ENCODE assay signal across 9 cellular contexts in genomic region chr17:44878627-44879221, GRCh38. TPM values are rescaled to one million over a fixed set of nuclear protein-coding genes. Genes with fewer than 3 reads are reported as not detected.
DNase-seq lines count a peak whose midpoint lies in the region; TF ChIP-seq lines count a peak whose summit lies in the region.
"Had no signal": no experiment of that assay in that cellular context is flagged by ENCODE, and none has a peak within 500 bp of the region (broad histone marks: within the 10 kb centered on the region; RNA-seq: fewer than 3 reads in every experiment).

No MANE protein-coding gene starts in this region.

- peak; percentile 29 for DNase-seq in NCI-H1436 (lab: John Stamatoyannopoulos, UW)
- DNase-seq in NCI-H1436 treated with DMSO at 0.1 percent for 48 hours (lab: John Stamatoyannopoulos, UW), result no peak
- no peak for DNase-seq in HFF-Myc (ENCODE audit: extremely low read depth, low read depth)
- DNase-seq in SKM-1 (lab: John Stamatoyannopoulos, UW; ENCODE audit: unreplicated experiment), result peak; percentile 5
- DNase-seq in esophagus muscularis mucosa (ENCODE audit: extremely low spot score), result no peak
- peak; percentile 28 for DNase-seq in renal cortical epithelial cell (ENCODE audit: low read depth)
- no peak for DNase-seq in posterior vena cava (ENCODE audit: low spot score)
- no peak for DNase-seq in activated effector memory CD4-positive, alpha-beta T cell treated with anti-CD3 and anti-CD28 coated beads, Interleukin-2, amount 50 U/mL, for 16 hours

- no peak overlapping the region for H3K27ac ChIP-seq in esophagus muscularis mucosa (replicated peaks in 1 of 4)

- WGBS in esophagus muscularis mucosa, result 51% methylated on average over 6 of the region's 6 CpGs

- intact Hi-C loops in esophagus muscularis mucosa (cut with DNase I) (no loop called here), posterior vena cava (cut with DNase I) (loop anchor here in 1 of 2 donors (5.0 kb wide), 1 partner anchor 101 kb away; no protein-coding TSS in a partner anchor)

- no peaks in the 10 kb centered on the region for H3K27me3 ChIP-seq in esophagus muscularis mucosa

- no peak overlapping the region for H3K4me3 ChIP-seq in HFF-Myc (replicated peaks; ENCODE audit: low read depth, low read length)
- H3K4me3 ChIP-seq in esophagus muscularis mucosa, result no peak overlapping the region

- H3K9me3 ChIP-seq in esophagus muscularis mucosa, result no peaks in the 10 kb centered on the region

- no peak for TF ChIP-seq POLR2A in esophagus muscularis mucosa (IDR thresholded peaks at IDR 0.05; ENCODE audit: low read depth)

- H3K36me3 ChIP-seq in esophagus muscularis mucosa, result peaks cover 62 to 95% (median 86%) of the 10 kb centered on the region in 4 donors

- peaks cover 0 to 2% (median 0%) of the 10 kb centered on the region in 4 donors for H3K4me1 ChIP-seq in esophagus muscularis mucosa

- TF ChIP-seq EP300 in esophagus muscularis mucosa (IDR thresholded peaks at IDR 0.05), result no peak

- TF ChIP-seq CTCF in HFF-Myc (IDR thresholded peaks at IDR 0.05; ENCODE audit: low read depth, low read length, missing control alignments) (peak; percentile 61), esophagus muscularis mucosa (IDR thresholded peaks at IDR 0.05) (peak; percentile 54 to 68 (median 67))

RNA-seq across cellular contexts. Expression of gene EFTUD2, which starts 20.5 kb away (rescaled TPM):
- total RNA-seq in esophagus muscularis mucosa (10 to 100 TPM; 46.0 to 49.7 (median 48.3) TPM), renal cortical epithelial cell (108 and 276 TPM in 2 replicates), posterior vena cava (10 to 100 TPM; 65.2 to 71.9 TPM)

RNA-seq across cellular contexts. Expression of gene HIGD1B, which starts 31.0 kb away (rescaled TPM):
- 1 to 10 TPM; 3.3 to 7.4 (median 4.9) TPM for total RNA-seq in esophagus muscularis mucosa
- total RNA-seq in renal cortical epithelial cell, result not detected in 2 replicates
- total RNA-seq in posterior vena cava, result 1 to 10 TPM; 1.8 to 1.9 TPM
- total RNA-seq: naive thymus-derived CD4-positive, alpha-beta T cell had no signal

RNA-seq across cellular contexts. Expression of gene GFAP, which starts 36.6 kb away (rescaled TPM):
- total RNA-seq in esophagus muscularis mucosa (1 to 10 TPM in 2 of 4 donors, not detected in 2; 1.2 to 2.8 TPM), renal cortical epithelial cell (1.2 and 8.2 TPM in 2 replicates), posterior vena cava (1 to 10 TPM in 1 of 2 donors, under 1 TPM in 1; 0.51 to 1.7 TPM)
- total RNA-seq: naive thymus-derived CD4-positive, alpha-beta T cell had no signal

RNA-seq across cellular contexts. Expression of gene GJC1, which starts 48.6 kb away (rescaled TPM):
- 10 to 100 TPM; 26.5 to 61.9 (median 37.4) TPM for total RNA-seq in esophagus muscularis mucosa
- total RNA-seq in renal cortical epithelial cell, result 43.2 and 79.9 TPM in 2 replicates
- 10 to 100 TPM; 30.4 to 80.8 TPM for total RNA-seq in posterior vena cava

Comparison
In these comparisons a context has a peak if more than half of its experiments do, and no peak if none do; other contexts are left out.
1. DNase-seq: peak in NCI-H1436 (single experiment), SKM-1 (single experiment) and renal cortical epithelial cell (single experiment); none in NCI-H1436 treated with DMSO at 0.1 percent for 48 hours (single experiment), HFF-Myc (single experiment), esophagus muscularis mucosa (single experiment), posterior vena cava (single experiment) and activated effector memory CD4-positive, alpha-beta T cell treated with anti-CD3 and anti-CD28 coated beads, Interleukin-2, amount 50 U/mL, for 16 hours (single experiment).